14 cellular contexts compared by ENCODE assay signal in the genomic region with DNA sequence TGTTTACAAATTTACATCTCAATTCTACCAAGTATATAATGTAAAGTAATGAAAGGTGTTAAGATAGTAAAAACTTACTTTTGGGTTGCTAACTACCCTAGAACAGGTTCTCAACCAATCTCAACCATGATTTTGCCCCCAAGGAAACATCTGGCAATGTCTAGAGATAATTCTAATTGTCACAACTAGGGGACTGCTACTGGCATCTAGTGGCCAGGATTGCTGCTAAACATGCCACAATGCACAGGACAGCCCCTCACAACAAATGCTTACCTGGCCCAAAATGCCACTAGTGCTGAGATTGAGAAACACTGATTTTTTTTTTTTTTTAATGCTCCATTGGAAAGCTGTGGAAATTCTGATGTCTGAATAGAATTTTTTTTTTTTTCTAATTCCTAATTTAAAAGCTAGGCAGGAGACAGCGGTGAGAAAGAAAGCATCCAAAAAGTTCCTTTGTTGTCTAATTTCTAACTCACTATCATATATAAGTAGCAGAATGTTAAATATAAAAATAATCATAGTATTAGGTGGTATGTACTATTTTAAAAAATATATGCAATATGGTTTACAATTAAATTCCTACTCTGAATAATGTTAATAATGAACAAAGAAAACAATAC.
DNase-seq lines count a peak whose midpoint lies in the region; ATAC-seq and TF ChIP-seq lines count a peak whose summit lies in the region.
"Had no signal": no experiment of that assay in that cellular context is flagged by ENCODE, and none has a peak within 500 bp of the region (broad histone marks: within the 10 kb centered on the region; RNA-seq: fewer than 3 reads in every experiment).

No MANE protein-coding gene starts in this region.

- TF ChIP-seq RAD21 in liver (IDR thresholded peaks at IDR 0.05), result peak; percentile 62 to 80

- no peaks in the 10 kb centered on the region for H3K27me3 ChIP-seq in liver (ENCODE audit: control insufficient read depth in 4 of 4, insufficient read depth in 4 of 4, low read length in 3 of 4)

- intact Hi-C loops in left ventricle myocardium superior (cut with micrococcal nuclease), result no loop called here

- peaks cover 0 to 4% (median 0%) of the 10 kb centered on the region in 4 donors for H3K4me1 ChIP-seq in liver (ENCODE audit: control insufficient read depth in 4 of 4, insufficient read depth in 4 of 4, low read length in 3 of 4)

- peak; percentile 9 for DNase-seq in Daoy (ENCODE audit: low read depth)
- DNase-seq in HFF-Myc (ENCODE audit: extremely low read depth, low read depth), result no peak
- DNase-seq in NCI-H2107 treated with DMSO at 0.1 percent for 48 hours (lab: John Stamatoyannopoulos, UW; ENCODE audit: unreplicated experiment), result no peak
- no peak for DNase-seq in activated CD4-positive, alpha-beta T cell treated with anti-CD3 and anti-CD28 coated beads for 1 hour
- DNase-seq in left ventricle myocardium superior, result no peak
- DNase-seq: activated CD4-positive, alpha-beta T cell treated with anti-CD3 and anti-CD28 coated beads for 48 hours; effector memory CD8-positive, alpha-beta T cell; naive B cell; NCI-H187 treated with DMSO at 0.1 percent for 48 hours; stimulated activated naive B cell treated with anti-CD40 and anti-IgM and Interleukin-4, amounts not matched to agents 10 μg/mL and 1 μg/mL and 100 μg/mL, for 72 hours had no signal

- no peak overlapping the region for H3K27ac ChIP-seq in VCaP
- H3K27ac ChIP-seq in liver (ENCODE audit: low read depth in 1 of 2, low read length in 2 of 2), result no peak overlapping the region
- H3K27ac ChIP-seq: HL-60 had no signal

- WGBS in liver, result 95% methylated on average over 1 of the region's 1 CpG

- peaks cover 0 to 22% (median 8%) of the 10 kb centered on the region in 4 donors for H3K36me3 ChIP-seq in liver (ENCODE audit: control insufficient read depth in 4 of 4, insufficient read depth in 3 of 4, low read depth in 1 of 4, low read length in 3 of 4)

- no peaks in the 10 kb centered on the region for H3K9me3 ChIP-seq in liver (ENCODE audit: control insufficient read depth in 4 of 4, low read length in 3 of 4)

- ATAC-seq in GM18870 (IDR thresholded peaks at IDR 0.05; ENCODE audit: unreplicated experiment) (no peak), left ventricle myocardium superior (no peak)
- ATAC-seq: effector memory CD8-positive, alpha-beta T cell had no signal

- H3K4me3 ChIP-seq in HFF-Myc (replicated peaks; ENCODE audit: low read depth, low read length) (no peak overlapping the region), liver (ENCODE audit: low read depth in 1 of 3, low read length in 3 of 3) (no peak overlapping the region)

- TF ChIP-seq CTCF in HFF-Myc (IDR thresholded peaks at IDR 0.05; ENCODE audit: low read depth, low read length, missing control alignments) (peak; percentile 33), VCaP (conservative IDR thresholded peaks at IDR 0.05) (peak; percentile 79), liver (IDR thresholded peaks at IDR 0.05; ENCODE audit: low read depth, low read length, missing input control) (peak; percentile 32)

- H3K9ac ChIP-seq in liver (ENCODE audit: low read depth in 1 of 2, low read length in 2 of 2), result no peak overlapping the region

TF ChIP-seq in liver, 16 proteins besides CTCF, POLR2A, EP300 and RAD21:
- no peak for TF ChIP-seq FOXA2 (IDR thresholded peaks at IDR 0.05)
- no peak for TF ChIP-seq HNF4A (conservative IDR thresholded peaks at IDR 0.05)
- no peak for TF ChIP-seq RXRA (IDR thresholded peaks at IDR 0.05)
- no peak for TF ChIP-seq SP1 (IDR thresholded peaks at IDR 0.05)
- TF ChIP-seq, protein P1, sequence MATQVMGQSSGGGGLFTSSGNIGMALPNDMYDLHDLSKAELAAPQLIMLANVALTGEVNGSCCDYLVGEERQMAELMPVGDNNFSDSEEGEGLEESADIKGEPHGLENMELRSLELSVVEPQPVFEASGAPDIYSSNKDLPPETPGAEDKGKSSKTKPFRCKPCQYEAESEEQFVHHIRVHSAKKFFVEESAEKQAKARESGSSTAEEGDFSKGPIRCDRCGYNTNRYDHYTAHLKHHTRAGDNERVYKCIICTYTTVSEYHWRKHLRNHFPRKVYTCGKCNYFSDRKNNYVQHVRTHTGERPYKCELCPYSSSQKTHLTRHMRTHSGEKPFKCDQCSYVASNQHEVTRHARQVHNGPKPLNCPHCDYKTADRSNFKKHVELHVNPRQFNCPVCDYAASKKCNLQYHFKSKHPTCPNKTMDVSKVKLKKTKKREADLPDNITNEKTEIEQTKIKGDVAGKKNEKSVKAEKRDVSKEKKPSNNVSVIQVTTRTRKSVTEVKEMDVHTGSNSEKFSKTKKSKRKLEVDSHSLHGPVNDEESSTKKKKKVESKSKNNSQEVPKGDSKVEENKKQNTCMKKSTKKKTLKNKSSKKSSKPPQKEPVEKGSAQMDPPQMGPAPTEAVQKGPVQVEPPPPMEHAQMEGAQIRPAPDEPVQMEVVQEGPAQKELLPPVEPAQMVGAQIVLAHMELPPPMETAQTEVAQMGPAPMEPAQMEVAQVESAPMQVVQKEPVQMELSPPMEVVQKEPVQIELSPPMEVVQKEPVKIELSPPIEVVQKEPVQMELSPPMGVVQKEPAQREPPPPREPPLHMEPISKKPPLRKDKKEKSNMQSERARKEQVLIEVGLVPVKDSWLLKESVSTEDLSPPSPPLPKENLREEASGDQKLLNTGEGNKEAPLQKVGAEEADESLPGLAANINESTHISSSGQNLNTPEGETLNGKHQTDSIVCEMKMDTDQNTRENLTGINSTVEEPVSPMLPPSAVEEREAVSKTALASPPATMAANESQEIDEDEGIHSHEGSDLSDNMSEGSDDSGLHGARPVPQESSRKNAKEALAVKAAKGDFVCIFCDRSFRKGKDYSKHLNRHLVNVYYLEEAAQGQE (IDR thresholded peaks at IDR 0.05), result no peak
- no peak for TF ChIP-seq FOXA1 (IDR thresholded peaks at IDR 0.05)
- TF ChIP-seq HNF4G (IDR thresholded peaks at IDR 0.05), result no peak
- no peak for TF ChIP-seq TAF1 (conservative IDR thresholded peaks at IDR 0.05)
- TF ChIP-seq NR2F2 (IDR thresholded peaks at IDR 0.05), result no peak
- TF ChIP-seq, protein P2, sequence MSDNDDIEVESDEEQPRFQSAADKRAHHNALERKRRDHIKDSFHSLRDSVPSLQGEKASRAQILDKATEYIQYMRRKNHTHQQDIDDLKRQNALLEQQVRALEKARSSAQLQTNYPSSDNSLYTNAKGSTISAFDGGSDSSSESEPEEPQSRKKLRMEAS (IDR thresholded peaks at IDR 0.05), result no peak
- TF ChIP-seq YY1 (IDR thresholded peaks at IDR 0.05), result no peak
- no peak for TF ChIP-seq GABPA (IDR thresholded peaks at IDR 0.05 in 1 of 2, conservative IDR thresholded peaks at IDR 0.05 in 1 of 2)
- no peak for TF ChIP-seq JUND (IDR thresholded peaks at IDR 0.05)
- TF ChIP-seq, protein P3, sequence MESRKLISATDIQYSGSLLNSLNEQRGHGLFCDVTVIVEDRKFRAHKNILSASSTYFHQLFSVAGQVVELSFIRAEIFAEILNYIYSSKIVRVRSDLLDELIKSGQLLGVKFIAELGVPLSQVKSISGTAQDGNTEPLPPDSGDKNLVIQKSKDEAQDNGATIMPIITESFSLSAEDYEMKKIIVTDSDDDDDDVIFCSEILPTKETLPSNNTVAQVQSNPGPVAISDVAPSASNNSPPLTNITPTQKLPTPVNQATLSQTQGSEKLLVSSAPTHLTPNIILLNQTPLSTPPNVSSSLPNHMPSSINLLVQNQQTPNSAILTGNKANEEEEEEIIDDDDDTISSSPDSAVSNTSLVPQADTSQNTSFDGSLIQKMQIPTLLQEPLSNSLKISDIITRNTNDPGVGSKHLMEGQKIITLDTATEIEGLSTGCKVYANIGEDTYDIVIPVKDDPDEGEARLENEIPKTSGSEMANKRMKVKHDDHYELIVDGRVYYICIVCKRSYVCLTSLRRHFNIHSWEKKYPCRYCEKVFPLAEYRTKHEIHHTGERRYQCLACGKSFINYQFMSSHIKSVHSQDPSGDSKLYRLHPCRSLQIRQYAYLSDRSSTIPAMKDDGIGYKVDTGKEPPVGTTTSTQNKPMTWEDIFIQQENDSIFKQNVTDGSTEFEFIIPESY (IDR thresholded peaks at IDR 0.05), result no peak
- TF ChIP-seq, protein P4, sequence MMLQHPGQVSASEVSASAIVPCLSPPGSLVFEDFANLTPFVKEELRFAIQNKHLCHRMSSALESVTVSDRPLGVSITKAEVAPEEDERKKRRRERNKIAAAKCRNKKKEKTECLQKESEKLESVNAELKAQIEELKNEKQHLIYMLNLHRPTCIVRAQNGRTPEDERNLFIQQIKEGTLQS (IDR thresholded peaks at IDR 0.05), result no peak
- TF ChIP-seq EGR1 (IDR thresholded peaks at IDR 0.05; ENCODE audit: low read depth in 2 of 2), result no peak
TF ChIP-seq in liver: peak in this region for 0.
